ENCODE assay signal across 1 cellular context in the genomic region with DNA sequence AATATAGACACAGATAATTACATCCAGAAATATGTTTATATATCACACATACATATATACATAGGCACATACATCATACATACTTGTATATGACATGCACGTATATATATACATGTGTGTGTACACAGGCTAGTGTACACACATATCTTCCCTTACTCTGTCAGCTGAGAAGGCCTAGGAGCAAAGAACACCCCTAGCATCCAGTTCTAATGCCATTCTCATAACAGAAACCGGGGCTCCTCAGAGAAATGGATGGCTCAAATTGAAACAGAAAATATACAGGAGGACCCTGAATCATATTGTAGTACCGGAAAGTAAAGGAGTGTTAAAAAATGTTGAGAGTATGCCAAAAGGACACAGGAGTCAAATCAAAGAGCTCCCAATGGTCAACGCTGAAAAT.
TF ChIP-seq lines count a peak whose summit lies in the region.

No MANE protein-coding gene starts in this region.

TF ChIP-seq in A549, 52 proteins besides CTCF, POLR2A, EP300 and RAD21:
- TF ChIP-seq BHLHE40 (IDR thresholded peaks at IDR 0.05; ENCODE audit: low read depth, low read length) (no peak), FOSL2 (IDR thresholded peaks at IDR 0.05) (no peak), FOSL2 (CRISPR knock-in tag; IDR thresholded peaks at IDR 0.05) (no peak), CHD2 (IDR thresholded peaks at IDR 0.05; ENCODE audit: low read length, partially characterized antibody) (no peak), MYC (IDR thresholded peaks at IDR 0.05; ENCODE audit: borderline replicate concordance, low read length) (no peak)
